9 cellular contexts compared by ENCODE assay signal in genomic region chr5:77143998-77144836, GRCh38. TPM values are rescaled to one million over a fixed set of nuclear protein-coding genes. Genes with fewer than 3 reads are reported as not detected.
A peak's percentile ranks its signal among the peaks of the same experiment; 100 is the strongest.
DNase-seq lines count a peak whose midpoint lies in the region; ATAC-seq and TF ChIP-seq lines count a peak whose summit lies in the region.
"Had no signal": no experiment of that assay in that cellular context is flagged by ENCODE, and none has a peak within 500 bp of the region (broad histone marks: within the 10 kb centered on the region; RNA-seq: fewer than 3 reads in every experiment).

No MANE protein-coding gene starts in this region.

- DNase-seq in GM03348 (ENCODE audit: low spot score) (peak; percentile 78), SJCRH30 (peak; percentile 67 to 82), ovary (peak; percentile 60 to 71 (median 68)), type B pancreatic cell (ENCODE audit: extremely low spot score, unreplicated experiment) (no peak)
- peak; percentile 75 for DNase-seq in activated effector memory CD4-positive, alpha-beta T cell treated with anti-CD3 and anti-CD28 coated beads, Interleukin-2, amount 50 U/mL, for 16 hours

- intact Hi-C loops in ovary (cut with DNase I), result loop anchor here in 3 of 4 donors (1.0 to 10.0 kb wide), 2 partner anchors 348 to 351 kb away; partner anchors contain the start of gene WDR41 (in 3 of the 3)

- no peak overlapping the region for H3K27ac ChIP-seq in SJCRH30
- H3K27ac ChIP-seq in gastroesophageal sphincter, result no peak overlapping the region
- H3K27ac ChIP-seq in ovary, result no peak overlapping the region
- H3K27ac ChIP-seq: epithelial cell of prostate had no signal

- H3K36me3 Mint-ChIP-seq in type B pancreatic cell, result no peaks in the 10 kb centered on the region

- H3K9me3 ChIP-seq in SJCRH30 (replicated peaks) (no peaks in the 10 kb centered on the region), gastroesophageal sphincter (no peaks in the 10 kb centered on the region), ovary (no peaks in the 10 kb centered on the region)

- H3K36me3 ChIP-seq in SJCRH30, result no peaks in the 10 kb centered on the region
- H3K36me3 ChIP-seq in gastroesophageal sphincter, result no peaks in the 10 kb centered on the region
- no peaks in the 10 kb centered on the region for H3K36me3 ChIP-seq in ovary

- TF ChIP-seq POLR2A in gastroesophageal sphincter (IDR thresholded peaks at IDR 0.05), result no peak
- TF ChIP-seq POLR2A in ovary (IDR thresholded peaks at IDR 0.05), result no peak

- peaks cover 9% of the 10 kb centered on the region for H3K4me1 Mint-ChIP-seq in type B pancreatic cell (ENCODE audit: unreplicated experiment)

- H3K4me3 ChIP-seq in SJCRH30 (no peak overlapping the region), gastroesophageal sphincter (no peak overlapping the region), ovary (no peak overlapping the region)

- peak; percentile 57 to 86 (median 70) for TF ChIP-seq CTCF in gastroesophageal sphincter (IDR thresholded peaks at IDR 0.05)
- peak; percentile 29 to 54 (median 36) for TF ChIP-seq CTCF in ovary (IDR thresholded peaks at IDR 0.05)
- peak; percentile 95 for TF ChIP-seq CTCF in type B pancreatic cell (conservative IDR thresholded peaks at IDR 0.05)

- peak overlapping the region; percentile 0 for H3K27ac Mint-ChIP-seq in type B pancreatic cell

- TF ChIP-seq EP300 in Ishikawa (IDR thresholded peaks at IDR 0.05; ENCODE audit: borderline replicate concordance) (no peak), gastroesophageal sphincter (IDR thresholded peaks at IDR 0.05) (no peak), ovary (IDR thresholded peaks at IDR 0.05) (no peak)

- H3K27me3 Mint-ChIP-seq in type B pancreatic cell, result no peaks in the 10 kb centered on the region

- 48 to 68% methylated on average over 11 to 14 of the region's 14 CpGs for WGBS in gastroesophageal sphincter (ENCODE audit: low coverage in 1 of 2), 2 donors
- 47 to 50% (median 50%) methylated on average over 14 of the region's 14 CpGs for WGBS in ovary, 3 donors

- ATAC-seq in gastroesophageal sphincter (peak; percentile 80), HG03442 (IDR thresholded peaks at IDR 0.05; ENCODE audit: unreplicated experiment) (no peak)

- H3K4me3 Mint-ChIP-seq in type B pancreatic cell, result no peak overlapping the region

- no peaks in the 10 kb centered on the region; the same call in 1 of the 2 replicates for H3K4me1 ChIP-seq in SJCRH30
- H3K4me1 ChIP-seq in gastroesophageal sphincter, result no peaks in the 10 kb centered on the region
- no peaks in the 10 kb centered on the region for H3K4me1 ChIP-seq in ovary (ENCODE audit: insufficient read depth)

- TF ChIP-seq RAD21 in Ishikawa (IDR thresholded peaks at IDR 0.05; ENCODE audit: low read depth), result peak; percentile 89

- H3K27me3 ChIP-seq in SJCRH30 (no peaks in the 10 kb centered on the region), gastroesophageal sphincter (no peaks in the 10 kb centered on the region), ovary (no peaks in the 10 kb centered on the region)

- peaks cover 4% of the 10 kb centered on the region for H3K9me3 Mint-ChIP-seq in type B pancreatic cell

TF ChIP-seq in Ishikawa, 13 proteins besides CTCF, POLR2A, EP300 and RAD21:
- TF ChIP-seq CREB1 (IDR thresholded peaks at IDR 0.05; ENCODE audit: low read depth) (no peak), YY1 (IDR thresholded peaks at IDR 0.05; ENCODE audit: low read depth) (0 out of 2 replicates have a peak, but pooled peaks have one; percentile 21), TAF1 (IDR thresholded peaks at IDR 0.05; ENCODE audit: low read depth) (no peak)

RNA-seq across cellular contexts. Expression of gene ZBED3, which starts 57.1 kb away (rescaled TPM):
- total RNA-seq in SJCRH30 (2014; rRNA removed; shearing (Covaris generic)), result 2.8 and 3.8 TPM in 2 replicates
- total RNA-seq in gastroesophageal sphincter (10 to 100 TPM in 2 of 4 donors, 1 to 10 TPM in 2; 3.2 to 16.2 (median 9.2) TPM), ovary (10 to 100 TPM in 5 of 7 donors, 1 to 10 TPM in 2; 5.7 to 19.7 (median 15.3) TPM), type B pancreatic cell (ENCODE audit: low replicate concordance) (12.5 and 15.4 TPM in 2 replicates)
- 10 to 100 TPM in 1 of 2 donors, 1 to 10 TPM in 1; 4.3 to 23.9 TPM for polyA plus RNA-seq in ovary

Comparison
In these comparisons a context has a peak if more than half of its experiments do, and no peak if none do; other contexts are left out.
1. CTCF ChIP-seq: peak in every context shown above with its lines; median percentile 95 in type B pancreatic cell; 70 in gastroesophageal sphincter; 36 in ovary.